ENCODE assay signal across 15 cellular contexts in genomic region chr15:40327338-40327917, GRCh38. TPM values are rescaled to one million over a fixed set of nuclear protein-coding genes. Genes with fewer than 3 reads are reported as not detected.
DNase-seq lines count a peak whose midpoint lies in the region; ATAC-seq and TF ChIP-seq lines count a peak whose summit lies in the region.
"Had no signal": no experiment of that assay in that cellular context is flagged by ENCODE, and none has a peak within 500 bp of the region (broad histone marks: within the 10 kb centered on the region; RNA-seq: fewer than 3 reads in every experiment).

No MANE protein-coding gene starts in this region.

- peaks cover 4% of the 10 kb centered on the region for H3K27me3 Mint-ChIP-seq in activated CD4-positive, alpha-beta memory T cell treated with anti-CD3 and anti-CD28 coated beads, Interleukin-2, amount 10 ng/mL, durations not matched to agents 7 days and 5 days
- H3K27me3 Mint-ChIP-seq: CD4-positive, alpha-beta memory T cell had no signal

- in situ Hi-C loops in HAP-1 (cut with MboI; ENCODE audit: low sequenced_read_pairs) = no loop called here

- H3K4me1 Mint-ChIP-seq in activated CD4-positive, alpha-beta memory T cell treated with anti-CD3 and anti-CD28 coated beads, Interleukin-2, amount 10 ng/mL, durations not matched to agents 7 days and 5 days = peaks cover 32% of the 10 kb centered on the region

- no peaks in the 10 kb centered on the region for H3K27me3 ChIP-seq in HAP-1 (ENCODE audit: low read depth)
- H3K27me3 ChIP-seq in gastroesophageal sphincter = no peaks in the 10 kb centered on the region
- no peaks in the 10 kb centered on the region for H3K27me3 ChIP-seq in rectal smooth muscle tissue (ENCODE audit: control insufficient read depth, insufficient read depth, low read length)
- peaks cover 0 to 10% (median 0%) of the 10 kb centered on the region in 4 donors for H3K27me3 ChIP-seq in esophagus squamous epithelium

- no peak for TF ChIP-seq EP300 in gastroesophageal sphincter (IDR thresholded peaks at IDR 0.05)

- CTCF ChIA-PET in activated CD4-positive, alpha-beta memory T cell treated with anti-CD3 and anti-CD28 coated beads, Interleukin-2, amount 10 ng/mL, durations not matched to agents 7 days and 5 days (lab: Charles Lee) = interaction anchor here (2.0 to 6.0 kb wide), 5 partner anchors 11 to 282 kb away, joined by 5 to 84 read pairs (median 20); partner anchors contain the start of gene PLCB2

- WGBS in gastroesophageal sphincter (ENCODE audit: low coverage in 1 of 2), 2 donors = 37 to 43% methylated on average over 4 to 6 of the region's 9 CpGs
- 82 to 88% methylated on average over 4 to 7 of the region's 9 CpGs for WGBS in esophagus squamous epithelium, 2 donors

- DNase-seq in HAP-1 (ENCODE audit: low spot score in 2 of 2) (peak; percentile 34 to 40), NCI-H524 treated with DMSO at 0.1 percent for 48 hours (lab: John Stamatoyannopoulos, UW) (peak; percentile 26), iPS-NIHi7 (ENCODE audit: extremely low spot score) (no peak), esophagus squamous epithelium (lab: John Stamatoyannopoulos, UW) (no peak)
- DNase-seq in activated CD4-positive, alpha-beta memory T cell treated with anti-CD3 and anti-CD28 coated beads, Interleukin-2, amount 10 ng/mL, durations not matched to agents 7 days and 5 days = no peak
- DNase-seq: activated CD4-positive, alpha-beta T cell treated with anti-CD3 and anti-CD28 coated beads, Interleukin-2, amount 50 U/mL, for 48 hours; CD4-positive, alpha-beta memory T cell; NCI-H446; PC-9; stimulated activated naive CD8-positive, alpha-beta T cell treated with anti-CD3 and anti-CD28 coated beads, Interleukin-15, Interleukin-2, amounts not matched to agents 100 U/mL and 50 U/mL, for 24 hours had no signal

- TF ChIP-seq CTCF in gastroesophageal sphincter (IDR thresholded peaks at IDR 0.05) (no peak), esophagus squamous epithelium (IDR thresholded peaks at IDR 0.05) (no peak)

- H3K4me3 ChIP-seq in HAP-1 = no peak overlapping the region
- no peak overlapping the region for H3K4me3 ChIP-seq in gastroesophageal sphincter
- no peak overlapping the region for H3K4me3 ChIP-seq in rectal smooth muscle tissue (ENCODE audit: low read length)
- H3K4me3 ChIP-seq in esophagus squamous epithelium = no peak overlapping the region
- H3K4me3 ChIP-seq: PC-9 had no signal

- no peak overlapping the region for H3K4me3 Mint-ChIP-seq in activated CD4-positive, alpha-beta memory T cell treated with anti-CD3 and anti-CD28 coated beads, Interleukin-2, amount 10 ng/mL, durations not matched to agents 7 days and 5 days
- H3K4me3 Mint-ChIP-seq: CD4-positive, alpha-beta memory T cell; T-helper 2 cell treated with Interferon-gamma antibody and Interleukin-4, amounts not matched to agents 5 μg/mL and 100 μg/mL, for 36 hours had no signal

- H3K27ac ChIP-seq in gastroesophageal sphincter (peak overlapping the region; percentile 79 to 98 (median 98)), rectal smooth muscle tissue (ENCODE audit: low read depth, low read length) (peak overlapping the region; percentile 98), esophagus squamous epithelium (no peak overlapping the region)
- H3K27ac ChIP-seq: PC-9 had no signal

- POLR2A ChIA-PET in activated CD4-positive, alpha-beta memory T cell treated with anti-CD3 and anti-CD28 coated beads, Interleukin-2, amount 10 ng/mL, durations not matched to agents 7 days and 5 days (lab: Charles Lee) = interaction anchor here (1.4 to 3.0 kb wide), 3 partner anchors 10 to 19 kb away, joined by 3 to 14 read pairs (median 12); partner anchors contain the start of gene PLCB2

- H3K9me3 ChIP-seq in HAP-1 = no peaks in the 10 kb centered on the region
- H3K9me3 ChIP-seq in gastroesophageal sphincter = no peaks in the 10 kb centered on the region
- no peaks in the 10 kb centered on the region for H3K9me3 ChIP-seq in esophagus squamous epithelium

- TF ChIP-seq POLR2A in gastroesophageal sphincter (IDR thresholded peaks at IDR 0.05) (no peak), esophagus squamous epithelium (IDR thresholded peaks at IDR 0.05) (no peak)

- H3K9me3 Mint-ChIP-seq in activated CD4-positive, alpha-beta memory T cell treated with anti-CD3 and anti-CD28 coated beads, Interleukin-2, amount 10 ng/mL, durations not matched to agents 7 days and 5 days = no peaks in the 10 kb centered on the region
- H3K9me3 Mint-ChIP-seq: activated T-helper 2 cell treated with anti-CD3 and anti-CD28 coated beads, Interferon-gamma antibody, Interleukin-2, Interleukin-4, amounts not matched to agents 10 μg/mL and 5 μg/mL and 100 μg/mL, durations not matched to agents 14 hours and 24 hours and 36 hours; CD4-positive, alpha-beta memory T cell; T-helper 2 cell treated with Interferon-gamma antibody and Interleukin-4, amounts not matched to agents 5 μg/mL and 100 μg/mL, for 36 hours had no signal

- no peak overlapping the region for H3K9ac ChIP-seq in rectal smooth muscle tissue (ENCODE audit: low read length)

- ATAC-seq in gastroesophageal sphincter = no peak
- ATAC-seq: stimulated activated naive CD8-positive, alpha-beta T cell treated with anti-CD3 and anti-CD28 coated beads, Interleukin-15, Interleukin-2, amounts not matched to agents 100 U/mL and 50 U/mL, for 24 hours had no signal

- peaks cover 6% of the 10 kb centered on the region for H3K36me3 Mint-ChIP-seq in activated CD4-positive, alpha-beta memory T cell treated with anti-CD3 and anti-CD28 coated beads, Interleukin-2, amount 10 ng/mL, durations not matched to agents 7 days and 5 days (ENCODE audit: low read depth)
- H3K36me3 Mint-ChIP-seq: CD4-positive, alpha-beta memory T cell had no signal

- H3K4me1 ChIP-seq in HAP-1 (peaks cover 42% of the 10 kb centered on the region), gastroesophageal sphincter (peaks cover 17 to 92% (median 41%) of the 10 kb centered on the region in 3 donors), rectal smooth muscle tissue (ENCODE audit: control insufficient read depth, insufficient read depth, low read length) (peaks cover 50% of the 10 kb centered on the region), esophagus squamous epithelium (peaks cover 19 to 79% (median 25%) of the 10 kb centered on the region in 3 donors)

- H3K27ac Mint-ChIP-seq in activated CD4-positive, alpha-beta memory T cell treated with anti-CD3 and anti-CD28 coated beads, Interleukin-2, amount 10 ng/mL, durations not matched to agents 7 days and 5 days = no peak overlapping the region
- H3K27ac Mint-ChIP-seq: activated T-helper 2 cell treated with anti-CD3 and anti-CD28 coated beads, Interferon-gamma antibody, Interleukin-2, Interleukin-4, amounts not matched to agents 10 μg/mL and 5 μg/mL and 100 μg/mL, durations not matched to agents 14 hours and 24 hours and 36 hours; CD4-positive, alpha-beta memory T cell; T-helper 2 cell treated with Interferon-gamma antibody and Interleukin-4, amounts not matched to agents 5 μg/mL and 100 μg/mL, for 36 hours had no signal

- H3K36me3 ChIP-seq in HAP-1 (replicated peaks) (peaks cover 37% of the 10 kb centered on the region), gastroesophageal sphincter (no peaks in the 10 kb centered on the region), rectal smooth muscle tissue (ENCODE audit: control insufficient read depth, insufficient read depth, low read length) (no peaks in the 10 kb centered on the region), esophagus squamous epithelium (peaks cover 0 to 8% (median 0%) of the 10 kb centered on the region in 3 donors)

- intact Hi-C loops in esophagus squamous epithelium (cut with DNase I) = no loop called here

RNA-seq across cellular contexts. Expression of gene INAFM2, which starts 3.9 kb away (rescaled TPM):
- total RNA-seq in gastroesophageal sphincter (10 to 100 TPM; 27.3 to 66.6 (median 37.5) TPM), esophagus squamous epithelium (10 to 100 TPM in 1 of 4 donors, 1 to 10 TPM in 3; 4.7 to 10.1 (median 8.1) TPM)
- total RNA-seq in activated CD4-positive, alpha-beta memory T cell treated with anti-CD3 and anti-CD28 coated beads, Interleukin-2, amount 10 ng/mL, durations not matched to agents 7 days and 5 days = 1 to 10 TPM; 8.7 to 8.9 TPM

RNA-seq across cellular contexts. Expression of gene CCDC9B, which starts 13.3 kb away (rescaled TPM):
- total RNA-seq in gastroesophageal sphincter = 100 to 1,000 TPM in 1 of 4 donors, 10 to 100 TPM in 3; 28.0 to 105 (median 66.7) TPM
- 1 to 10 TPM; 2.0 to 2.6 TPM for total RNA-seq in activated CD4-positive, alpha-beta memory T cell treated with anti-CD3 and anti-CD28 coated beads, Interleukin-2, amount 10 ng/mL, durations not matched to agents 7 days and 5 days
- 10 to 100 TPM in 3 of 4 donors, 1 to 10 TPM in 1; 5.4 to 34.4 (median 15.0) TPM for total RNA-seq in esophagus squamous epithelium

RNA-seq across cellular contexts. Expression of gene PLCB2, which starts 19.7 kb away (rescaled TPM):
- total RNA-seq in gastroesophageal sphincter (10 to 100 TPM in 2 of 4 donors, 1 to 10 TPM in 2; 1.5 to 13.5 (median 8.8) TPM), esophagus squamous epithelium (10 to 100 TPM in 3 of 4 donors, 1 to 10 TPM in 1; 6.1 to 15.9 (median 10.4) TPM)
- total RNA-seq in activated CD4-positive, alpha-beta memory T cell treated with anti-CD3 and anti-CD28 coated beads, Interleukin-2, amount 10 ng/mL, durations not matched to agents 7 days and 5 days = 100 to 1,000 TPM; 140 TPM

RNA-seq across cellular contexts. Expression of gene PHGR1, which starts 23.4 kb away (rescaled TPM):
- total RNA-seq in gastroesophageal sphincter (not detected), esophagus squamous epithelium (not detected)
- not detected for total RNA-seq in activated CD4-positive, alpha-beta memory T cell treated with anti-CD3 and anti-CD28 coated beads, Interleukin-2, amount 10 ng/mL, durations not matched to agents 7 days and 5 days
- total RNA-seq: activated T-helper 2 cell treated with anti-CD3 and anti-CD28 coated beads, Interferon-gamma antibody, Interleukin-2, Interleukin-4, amounts not matched to agents 10 μg/mL and 5 μg/mL and 100 μg/mL, durations not matched to agents 14 hours and 24 hours and 36 hours; CD4-positive, alpha-beta memory T cell; mononuclear cell; PC-9 had no signal

RNA-seq across cellular contexts. Expression of gene DISP2, which starts 30.6 kb away (rescaled TPM):
- total RNA-seq in gastroesophageal sphincter (under 1 TPM; 0.07 to 0.19 (median 0.15) TPM), esophagus squamous epithelium (under 1 TPM in 2 of 4 donors, not detected in 2; under 0.01 TPM)
- total RNA-seq in activated CD4-positive, alpha-beta memory T cell treated with anti-CD3 and anti-CD28 coated beads, Interleukin-2, amount 10 ng/mL, durations not matched to agents 7 days and 5 days = under 1 TPM; 0.03 to 0.18 TPM

Comparison
In these comparisons a context has a peak if more than half of its experiments do, and no peak if none do; other contexts are left out.
1. DNase-seq: peak in HAP-1 (2 of 2) and NCI-H524 treated with DMSO at 0.1 percent for 48 hours (single experiment); none in iPS-NIHi7 (single experiment), activated CD4-positive, alpha-beta memory T cell treated with anti-CD3 and anti-CD28 coated beads, Interleukin-2, amount 10 ng/mL, durations not matched to agents 7 days and 5 days (single experiment) and esophagus squamous epithelium (single experiment).
2. H3K27ac ChIP-seq: peak in gastroesophageal sphincter (4 of 4) and rectal smooth muscle tissue (single experiment); none in esophagus squamous epithelium (0 of 4).
3. RNA of gene PLCB2, which starts 19.7 kb away (total RNA-seq): 140 TPM in activated CD4-positive, alpha-beta memory T cell treated with anti-CD3 and anti-CD28 coated beads, Interleukin-2, amount 10 ng/mL, durations not matched to agents 7 days and 5 days; 1.5 to 13.5 TPM in gastroesophageal sphincter and 6.1 to 15.9 TPM in esophagus squamous epithelium; every median in the first group is over 4 times any median in the second.